In the genomic region with DNA sequence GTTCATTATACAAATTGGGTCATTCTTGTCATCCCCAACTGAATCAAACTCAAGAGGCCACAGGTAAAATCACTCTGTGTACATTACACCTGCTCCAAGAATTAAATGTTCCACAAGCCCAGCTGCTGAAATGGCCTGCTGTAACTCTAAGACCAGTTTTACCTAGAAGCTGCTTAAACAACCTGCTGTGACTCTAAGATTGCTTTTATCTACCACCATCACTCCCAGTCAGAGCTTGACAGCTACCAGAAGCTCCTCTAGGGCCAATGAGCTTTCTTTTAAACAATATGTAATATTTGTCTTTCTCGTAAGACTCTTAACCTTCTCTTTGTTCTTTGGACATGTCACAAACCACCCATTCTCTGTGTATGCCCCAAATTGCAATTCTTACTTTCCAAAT, we compare ENCODE assay signal across 24 cellular contexts.
"Had no signal": no experiment of that assay in that cellular context is flagged by ENCODE, and none has a peak within 500 bp of the region (broad histone marks: within the 10 kb centered on the region; RNA-seq: fewer than 3 reads in every experiment).

No MANE protein-coding gene starts in this region.

- H3K36me3 ChIP-seq: Peyer's patch, SJSA1 had no signal

- H3K4me3 ChIP-seq: PC-9, Peyer's patch, SJSA1, SK-N-MC had no signal

- H3K9ac ChIP-seq: KMS-11 had no signal

- H3K27ac ChIP-seq: KMS-11, PC-9, Peyer's patch, SJSA1, SK-N-MC had no signal

- H3K4me2 ChIP-seq: KMS-11, PC-9 had no signal

- FAIRE-seq: HepG2 had no signal

- DNase-seq: IMR-90, Kasumi-1, MM.1S, NCI-H1092 treated with DMSO at 0.1 percent for 48 hours, NCI-H1436, NCI-H1694, NCI-H187 treated with DMSO at 0.1 percent for 48 hours, NCI-H2029 treated with DMSO at 0.1 percent for 48 hours, NCI-H2107, NCI-H2171 treated with DMSO at 0.1 percent for 48 hours, NCI-H345, NCI-H446 treated with DMSO at 0.1 percent for 48 hours, NCI-H510A treated with DMSO at 0.1 percent for 48 hours, NCI-H526, NCI-H748 treated with DMSO at 0.1 percent for 48 hours, OCI-M1, PC-9, Peyer's patch, Right ventricle myocardium superior, SIG-M5 had no signal

- H3K4me1 ChIP-seq: Peyer's patch, SJSA1 had no signal

- ATAC-seq: HepG2 had no signal

- H2AFZ ChIP-seq: PC-9 had no signal

- H3K27me3 ChIP-seq: Peyer's patch, SJSA1 had no signal

- H3K9me3 ChIP-seq: Peyer's patch, SJSA1 had no signal
